Comparison of ENCODE assay signal across 8 cellular contexts in genomic region chr6:18386302-18386976, GRCh38. TPM values are rescaled to one million over a fixed set of nuclear protein-coding genes. Genes with fewer than 3 reads are reported as not detected.
A peak's percentile ranks its signal among the peaks of the same experiment; 100 is the strongest.
DNase-seq lines count a peak whose midpoint lies in the region; ATAC-seq and TF ChIP-seq lines count a peak whose summit lies in the region.

No MANE protein-coding gene starts in this region.

- no peaks in the 10 kb centered on the region for H3K9me3 ChIP-seq in OCI-LY1 (ENCODE audit: low read length)

- TF ChIP-seq CTCF in CD14-positive monocyte (IDR thresholded peaks at IDR 0.05) (no peak), OCI-LY1 (IDR thresholded peaks at IDR 0.05; ENCODE audit: low read length) (no peak), neural crest cell (conservative IDR thresholded peaks at IDR 0.05) (no peak)

- H3K27ac ChIP-seq in OCI-LY1 (ENCODE audit: low read depth, low read length, poor library complexity, severe bottlenecking) (peak overlapping the region; percentile 78), epithelial cell of prostate (peak overlapping the region; percentile 83)

- H3K27ac Mint-ChIP-seq in CD14-positive monocyte = peak overlapping the region in 6 of 7 donors; percentile 83 to 98 (median 97)
- no peak overlapping the region for H3K27ac Mint-ChIP-seq in neural crest cell (ENCODE audit: unreplicated experiment)

- H3K4me3 Mint-ChIP-seq in CD14-positive monocyte = peak overlapping the region; percentile 93 to 99
- H3K4me3 Mint-ChIP-seq in neural crest cell = peak overlapping the region; percentile 88

- H3K36me3 ChIP-seq in OCI-LY1 (ENCODE audit: insufficient read depth, low read length) = peaks cover 4% of the 10 kb centered on the region

- H3K4me1 Mint-ChIP-seq in CD14-positive monocyte = peaks cover 43% of the 10 kb centered on the region
- H3K4me1 Mint-ChIP-seq in neural crest cell = peaks cover 19% of the 10 kb centered on the region

- H3K27me3 ChIP-seq in OCI-LY1 (ENCODE audit: insufficient read depth, low read length) = no peaks in the 10 kb centered on the region

- H3K4me3 ChIP-seq in OCI-LY1 (ENCODE audit: low read depth, low read length, poor library complexity, severe bottlenecking) = peak overlapping the region; percentile 72

- H3K79me2 ChIP-seq in OCI-LY1 (ENCODE audit: insufficient read depth, low read length) = peaks cover 39% of the 10 kb centered on the region

- ATAC-seq in HG02973 (IDR thresholded peaks at IDR 0.05; ENCODE audit: unreplicated experiment) = no peak

- peak overlapping the region; percentile 83 for H3K4me2 ChIP-seq in OCI-LY1 (ENCODE audit: low read length)

- H4K20me1 ChIP-seq in OCI-LY1 (ENCODE audit: insufficient read depth, low read length) = no peaks in the 10 kb centered on the region

- no peak for DNase-seq in CD14-positive monocyte (ENCODE audit: low spot score)
- no peak for DNase-seq in epithelial cell of prostate (ENCODE audit: low read depth, low spot score)
- no peak for DNase-seq in neural crest cell (ENCODE audit: low read depth, low spot score)
- DNase-seq in AML-193 (lab: John Stamatoyannopoulos, UW) = no peak
- no peak for DNase-seq in dedifferentiated amniotic fluid mesenchymal stem cell (ENCODE audit: extremely low spot score)
- DNase-seq in NCI-H510A treated with DMSO at 0.1 percent for 48 hours (lab: John Stamatoyannopoulos, UW) = no peak

- H3K9me3 Mint-ChIP-seq in CD14-positive monocyte (peaks cover 0 to 4% (median 1%) of the 10 kb centered on the region in 7 donors), neural crest cell (no peaks in the 10 kb centered on the region)

- H3K36me3 Mint-ChIP-seq in CD14-positive monocyte = peaks cover 9 to 16% of the 10 kb centered on the region in 2 donors
- H3K36me3 Mint-ChIP-seq in neural crest cell (ENCODE audit: low read depth) = no peaks in the 10 kb centered on the region

- intact Hi-C loops in CD14-positive monocyte (cut with micrococcal nuclease) = loop anchor here (2.0 to 10.0 kb wide), 4 partner anchors 48 to 122 kb away; partner anchors contain the start of gene DEK (in 1 of the 2)

- H3K4me1 ChIP-seq in OCI-LY1 (ENCODE audit: insufficient read depth, low read length, severe bottlenecking) = peaks cover 58% of the 10 kb centered on the region

- H3K27me3 Mint-ChIP-seq in CD14-positive monocyte (ENCODE audit: low read depth in 3 of 3) (peaks cover 0 to 3% (median 2%) of the 10 kb centered on the region in 3 donors), neural crest cell (ENCODE audit: low read depth) (peaks cover 42% of the 10 kb centered on the region)

- peak overlapping the region; percentile 77 for H3K9ac ChIP-seq in OCI-LY1 (ENCODE audit: low read length)

- no peaks in the 10 kb centered on the region for H3F3A ChIP-seq in OCI-LY1 (ENCODE audit: insufficient read depth, low read length)

- H2AFZ ChIP-seq in OCI-LY1 (ENCODE audit: low read length) = peak overlapping the region; percentile 10; the same call in 1 of the 2 replicates

- H3K9me2 ChIP-seq in OCI-LY1 (ENCODE audit: low read depth, low read length) = no peaks in the 10 kb centered on the region

RNA-seq across cellular contexts. Expression of gene RNF144B, which starts 0.7 kb away (rescaled TPM):
- 10 to 100 TPM; 25.6 to 27.9 TPM for polyA plus RNA-seq in CD14-positive monocyte
- total RNA-seq in neural crest cell = 0.23 and 0.59 TPM in 2 replicates
